1 cellular context compared by ENCODE assay signal in genomic region chr6:42133926-42134325, GRCh38.
TF ChIP-seq lines count a peak whose summit lies in the region.

No MANE protein-coding gene starts in this region.

TF ChIP-seq in WTC11, 78 proteins besides CTCF, POLR2A, EP300 and RAD21 (continued from another document):
- no peak for TF ChIP-seq ZBTB43 (CRISPR knock-in tag; IDR thresholded peaks at IDR 0.05)
- TF ChIP-seq MAX (CRISPR knock-in tag; IDR thresholded peaks at IDR 0.05) = no peak
- TF ChIP-seq NFYB (CRISPR knock-in tag; conservative IDR thresholded peaks at IDR 0.05; ENCODE audit: low read depth) = no peak
- no peak for TF ChIP-seq E2F5 (CRISPR knock-in tag; IDR thresholded peaks at IDR 0.05)
- no peak for TF ChIP-seq ESRRA (CRISPR knock-in tag; IDR thresholded peaks at IDR 0.05; ENCODE audit: borderline replicate concordance)
- TF ChIP-seq FOXK1 (CRISPR knock-in tag; IDR thresholded peaks at IDR 0.05) = no peak
- no peak for TF ChIP-seq ZNF232 (CRISPR knock-in tag; IDR thresholded peaks at IDR 0.05)
- TF ChIP-seq ATF3 (CRISPR knock-in tag; conservative IDR thresholded peaks at IDR 0.05) = no peak
- TF ChIP-seq AFF4 (CRISPR knock-in tag; IDR thresholded peaks at IDR 0.05; ENCODE audit: borderline replicate concordance) = no peak
